ENCODE assay signal across 16 cellular contexts in the genomic region with DNA sequence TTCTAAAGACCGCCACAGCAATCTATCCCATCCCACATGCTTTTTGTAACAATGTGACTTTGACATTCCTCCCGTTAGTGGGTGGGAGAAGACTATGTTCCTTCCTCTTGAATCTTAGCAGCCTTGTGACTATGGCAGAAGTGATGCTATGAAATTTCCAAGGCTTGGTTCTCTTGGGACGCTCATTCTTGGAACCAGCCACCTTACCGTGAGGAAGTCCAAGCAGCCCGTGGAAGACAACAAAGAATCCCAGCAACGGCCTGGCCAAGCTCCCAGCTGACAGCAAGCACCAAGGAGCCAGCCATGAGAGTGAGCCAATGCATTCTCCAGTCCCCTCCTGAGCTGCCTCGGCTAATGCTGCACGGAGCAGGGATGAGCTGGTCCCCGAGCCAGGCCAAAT.
DNase-seq lines count a peak whose midpoint lies in the region; ATAC-seq and TF ChIP-seq lines count a peak whose summit lies in the region.
"Had no signal": no experiment of that assay in that cellular context is flagged by ENCODE, and none has a peak within 500 bp of the region (broad histone marks: within the 10 kb centered on the region; RNA-seq: fewer than 3 reads in every experiment).

No MANE protein-coding gene starts in this region.

- ATAC-seq in Right ventricle myocardium inferior = peak; percentile 97
- no peak for ATAC-seq in GM18858 (IDR thresholded peaks at IDR 0.05; ENCODE audit: unreplicated experiment)
- ATAC-seq: stimulated activated naive CD8-positive, alpha-beta T cell treated with anti-CD3 and anti-CD28 coated beads, Interleukin-15, Interleukin-2, amounts not matched to agents 100 U/mL and 50 U/mL, for 24 hours had no signal

- in situ Hi-C loops in astrocyte of the spinal cord (cut with HindIII; ENCODE audit: low sequenced_read_pairs) = no loop called here

- H3K36me3 ChIP-seq in tibial artery = peaks cover 29 to 77% (median 63%) of the 10 kb centered on the region in 3 donors

- intact Hi-C loops in Right ventricle myocardium inferior (cut with DNase I) = loop anchor here (5.0 kb wide), 1 partner anchor 95 kb away; no protein-coding TSS in a partner anchor
- intact Hi-C loops in tibial artery (cut with DNase I; ENCODE audit: low total_unique reads) = no loop called here

- no peaks in the 10 kb centered on the region for H3K9me3 ChIP-seq in tibial artery
- H3K9me3 ChIP-seq: ascending aorta had no signal

- H3K4me1 ChIP-seq in tibial artery = no peaks in the 10 kb centered on the region
- H3K4me1 ChIP-seq: ascending aorta had no signal

- H3K4me3 ChIP-seq in astrocyte of the spinal cord (ENCODE audit: low read depth, low read length) (no peak overlapping the region), tibial artery (no peak overlapping the region)
- H3K4me3 ChIP-seq: ascending aorta had no signal

- DNase-seq in astrocyte of the spinal cord (ENCODE audit: low read depth, low spot score) (peak; percentile 16), Right ventricle myocardium inferior (ENCODE audit: missing footprints) (peak; percentile 93), nucleus accumbens (lab: John Stamatoyannopoulos, UW) (peak in 38 of 56 donors; percentile 3 to 77 (median 32)), tibial artery (peak; percentile 91), T1000 (lab: John Stamatoyannopoulos, UW) (no peak), HCEC 1CT (no peak)
- DNase-seq in stimulated activated CD4-positive, alpha-beta T cell treated with anti-CD3 and anti-CD28 coated beads, Interleukin-12 subunit alpha, Interleukin-12 subunit beta, amount 100 ng/mL, for 4 hours = no peak
- DNase-seq: activated B cell treated with CpG ODN at 0.5 μM for 24 hours; activated CD8-positive, alpha-beta memory T cell treated with anti-CD3 and anti-CD28 coated beads for 24 hours; foreskin melanocyte; NCI-H1092; NCI-H82; stimulated activated naive CD8-positive, alpha-beta T cell treated with anti-CD3 and anti-CD28 coated beads, Interleukin-15, Interleukin-2, amounts not matched to agents 100 U/mL and 50 U/mL, for 24 hours; SW 1271 had no signal

- no peaks in the 10 kb centered on the region for H3K27me3 ChIP-seq in tibial artery
- H3K27me3 ChIP-seq: ascending aorta had no signal

- TF ChIP-seq CTCF in astrocyte of the spinal cord (IDR thresholded peaks at IDR 0.05; ENCODE audit: low read depth, low read length) = no peak
- TF ChIP-seq CTCF in tibial artery (IDR thresholded peaks at IDR 0.05) = no peak

- peak overlapping the region in 1 of 2 donors; percentile 17 for H3K27ac ChIP-seq in tibial artery
- H3K27ac ChIP-seq: ascending aorta had no signal

Comparison
In these comparisons a context has a peak if more than half of its experiments do, and no peak if none do; other contexts are left out.
1. DNase-seq: peak in astrocyte of the spinal cord (single experiment), Right ventricle myocardium inferior (single experiment), nucleus accumbens (38 of 56) and tibial artery (2 of 2); none in T1000 (single experiment), HCEC 1CT (single experiment) and stimulated activated CD4-positive, alpha-beta T cell treated with anti-CD3 and anti-CD28 coated beads, Interleukin-12 subunit alpha, Interleukin-12 subunit beta, amount 100 ng/mL, for 4 hours (single experiment).